In the genomic region with DNA sequence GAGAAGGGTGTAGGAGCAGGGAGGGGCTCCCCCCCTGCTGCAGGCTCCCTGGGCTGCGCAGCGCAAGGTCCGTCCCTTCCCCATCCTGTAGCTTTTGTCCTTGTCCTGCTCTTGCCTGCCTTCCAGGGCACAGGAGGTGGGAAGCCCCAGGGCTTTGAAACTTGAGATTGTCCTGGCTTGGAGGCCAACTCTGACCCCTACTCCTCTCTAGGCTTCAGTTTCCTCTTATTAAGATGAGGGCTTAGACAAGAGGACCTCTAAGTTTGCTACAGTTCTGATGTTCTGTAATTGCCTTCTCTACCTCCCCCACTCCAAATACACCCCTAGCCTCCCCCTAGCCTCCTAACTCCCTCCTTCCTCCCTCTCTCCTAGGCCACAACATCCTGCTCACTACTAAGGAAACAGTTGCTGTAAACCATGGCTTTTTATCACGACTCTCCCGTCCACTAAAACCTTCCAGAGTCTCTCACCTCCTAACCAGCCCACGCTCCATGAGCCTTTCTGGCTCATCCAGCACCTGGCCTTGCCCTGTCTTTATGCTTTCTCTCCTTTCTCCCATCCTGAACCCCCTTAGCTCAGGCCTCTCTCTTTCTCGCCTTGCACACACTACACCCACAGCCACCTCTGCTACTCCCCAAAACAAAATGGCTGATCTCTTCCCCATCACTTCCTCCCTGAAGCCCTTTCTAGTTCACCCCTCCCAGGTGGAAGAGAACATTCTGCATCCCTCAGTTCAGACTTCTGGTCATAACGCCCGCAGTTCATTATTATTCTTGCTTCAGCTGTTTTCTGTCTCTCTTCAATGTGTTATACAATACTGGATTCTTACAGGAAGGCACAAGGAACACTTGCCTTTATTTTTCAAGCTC, we compare ENCODE assay signal across 9 cellular contexts. TPM values are rescaled to one million over a fixed set of nuclear protein-coding genes. Genes with fewer than 3 reads are reported as not detected.
DNase-seq lines count a peak whose midpoint lies in the region; ATAC-seq, FAIRE-seq and TF ChIP-seq lines count a peak whose summit lies in the region.
"Had no signal": no experiment of that assay in that cellular context is flagged by ENCODE, and none has a peak within 500 bp of the region (broad histone marks: within the 10 kb centered on the region; RNA-seq: fewer than 3 reads in every experiment).

No MANE protein-coding gene starts in this region.

- CTCF ChIA-PET in HepG2 (lab: Yijun Ruan, JAX; ENCODE audit: low intra/inter-chr PET ratio, low total read pairs): interaction anchor here (0.8 to 3.0 kb wide), 8 partner anchors 22 to 204 kb away, joined by 3 to 56 read pairs (median 6); no protein-coding TSS in a partner anchor

- H3K36me3 ChIP-seq in HepG2 (replicated peaks in 1 of 2; ENCODE audit: control insufficient read depth in 1 of 2, insufficient read depth in 2 of 2, low read length in 2 of 2) (no peaks in the 10 kb centered on the region), upper lobe of right lung (no peaks in the 10 kb centered on the region)

- TF ChIP-seq CTCF in GM12864 (IDR thresholded peaks at IDR 0.05; ENCODE audit: low read depth, low read length, missing control alignments) (no peak), astrocyte of the cerebellum (IDR thresholded peaks at IDR 0.05; ENCODE audit: low read depth, low read length, missing control alignments) (no peak), HepG2 (CRISPR knock-in tag; IDR thresholded peaks at IDR 0.05) (no peak), upper lobe of right lung (IDR thresholded peaks at IDR 0.05) (no peak)

- WGBS in HepG2 (ENCODE audit: low lambda C conversion rate): 95% methylated on average over 9 of the region's 9 CpGs

- ATAC-seq in HG03280 (IDR thresholded peaks at IDR 0.05; ENCODE audit: unreplicated experiment) (peak; percentile 27), HepG2 (peak; percentile 15), upper lobe of right lung (peak; percentile 65), GM18505 (IDR thresholded peaks at IDR 0.05; ENCODE audit: unreplicated experiment) (no peak), GM18867 (IDR thresholded peaks at IDR 0.05; ENCODE audit: unreplicated experiment) (no peak)

- no TSS peak for BruUV-seq in HepG2 (replicated peaks; lab: Mats Ljungman, UMichigan)

- DNase-seq in GM12864 (ENCODE audit: low read depth) (no peak), astrocyte of the cerebellum (ENCODE audit: low read depth) (no peak), HepG2 (ENCODE audit: low spot score) (no peak), upper lobe of right lung (no peak), NCI-H2227 (lab: John Stamatoyannopoulos, UW; ENCODE audit: unreplicated experiment) (no peak)

- 0 out of 2 replicates have a peak overlapping the region, but pooled peaks have one; percentile 29 for H3K9ac ChIP-seq in HepG2 (ENCODE audit: insufficient read depth, low read depth, low read length)

- H3K27me3 ChIP-seq in HepG2 (ENCODE audit: control insufficient read depth in 1 of 2, insufficient read depth in 2 of 2, low read length in 2 of 2) (no peaks in the 10 kb centered on the region), upper lobe of right lung (no peaks in the 10 kb centered on the region)

- intact Hi-C loops in HepG2 (cut with micrococcal nuclease; ENCODE audit: unreplicated experiment) (loop anchor here (1.0 to 5.0 kb wide), 2 partner anchors 133 to 182 kb away; no protein-coding TSS in a partner anchor), upper lobe of right lung (cut with DNase I) (no loop called here)

- H3K27ac ChIP-seq in HepG2 (ENCODE audit: extremely low read length, insufficient read depth, low read length) (no peak overlapping the region), upper lobe of right lung (peak overlapping the region; percentile 82)

- in situ Hi-C loops in astrocyte of the cerebellum (cut with HindIII; ENCODE audit: low sequenced_read_pairs): no loop called here
- in situ Hi-C loops in HepG2 (cut with HindIII; ENCODE audit: extremely low pct_ligation_motif_present, low pct_unique_long_range_greater_than_20kb): loop anchor here (25.0 kb wide), 1 partner anchor 692 kb away; no protein-coding TSS in a partner anchor

- no peaks in the 10 kb centered on the region for H3K79me2 ChIP-seq in HepG2 (ENCODE audit: insufficient read depth, low read length)

- POLR2A ChIA-PET in HepG2 (lab: Yijun Ruan, JAX): interaction anchor here (0.9 to 1.6 kb wide), 4 partner anchors 12 to 43 kb away, joined by 3 to 7 read pairs (median 3); partner anchors contain the start of genes NFYA and OARD1

- no peak overlapping the region; the same call in 1 of the 2 replicates for H3K4me2 ChIP-seq in HepG2 (ENCODE audit: low read depth, low read length)

- H3K4me1 ChIP-seq in HepG2 (ENCODE audit: insufficient read depth, low read length) (peaks cover 19% of the 10 kb centered on the region), upper lobe of right lung (peaks cover 12% of the 10 kb centered on the region)

- H3K4me3 ChIP-seq in GM12864 (ENCODE audit: low read depth, low read length): peak overlapping the region; percentile 48
- H3K4me3 ChIP-seq in astrocyte of the cerebellum (ENCODE audit: low read depth, low read length): peak overlapping the region; percentile 33
- H3K4me3 ChIP-seq in HepG2 (replicated peaks in 1 of 3; ENCODE audit: insufficient read depth in 1 of 3, low read depth in 2 of 3, low read length in 3 of 3): no peak overlapping the region
- H3K4me3 ChIP-seq in upper lobe of right lung: peak overlapping the region; percentile 62

- TF ChIP-seq EP300 in HepG2 (IDR thresholded peaks at IDR 0.05; ENCODE audit: low read depth in 2 of 2, low read length in 2 of 2) (no peak), HepG2 (CRISPR knock-in tag; IDR thresholded peaks at IDR 0.05; ENCODE audit: borderline replicate concordance) (no peak)

- no peaks in the 10 kb centered on the region for H4K20me1 ChIP-seq in HepG2 (ENCODE audit: insufficient read depth, low read length)

- TF ChIP-seq RAD21 in HepG2 (CRISPR knock-in tag; IDR thresholded peaks at IDR 0.05): no peak

- no peak overlapping the region for H2AFZ ChIP-seq in HepG2 (ENCODE audit: low read length)

- H3K9me3 ChIP-seq in HepG2 (ENCODE audit: low read length): no peaks in the 10 kb centered on the region
- H3K9me3 ChIP-seq in upper lobe of right lung: no peaks in the 10 kb centered on the region

- FAIRE-seq in HepG2 (lab: Jason Lieb, UNC): no peak

- TF ChIP-seq POLR2A in HepG2 (IDR thresholded peaks at IDR 0.05; ENCODE audit: insufficient read depth in 1 of 2, low read depth in 2 of 2, low read length in 2 of 2) (no peak), GM18505 (IDR thresholded peaks at IDR 0.05; ENCODE audit: borderline replicate concordance, extremely low read depth, insufficient read depth, insufficient read length) (no peak)

RNA-seq across cellular contexts. Expression of gene UNC5CL, which starts 10.2 kb away (rescaled TPM):
- 0.87 and 2.4 TPM in 2 replicates for total RNA-seq in HepG2 (2016; rRNA removed; fragmentation: Illumina TruSeq; extraction: Trizol)
- 0.26 and 0.30 TPM in 2 replicates for total RNA-seq in HepG2 (2016; cell fraction: cytosol; rRNA removed; fragmentation: Illumina TruSeq; extraction: Trizol; ENCODE audit: low read depth)
- 1.1 and 2.3 TPM in 2 replicates for total RNA-seq in HepG2 (2016; cell fraction: insoluble cytoplasmic fraction; rRNA removed; fragmentation: Illumina TruSeq; extraction: Trizol)
- 0.55 and 0.80 TPM in 2 replicates for total RNA-seq in HepG2 (2016; cell fraction: membrane; rRNA removed; fragmentation: Illumina TruSeq; extraction: Trizol)
- 3.5 and 4.1 TPM in 2 replicates for total RNA-seq in HepG2 (2016; cell fraction: nucleus; rRNA removed; fragmentation: Illumina TruSeq; extraction: Trizol)
- polyA plus RNA-seq in HepG2 (2011; rRNA removed): 2.5 TPM in 2 replicates
- 1.00 and 1.4 TPM in 2 replicates for polyA plus RNA-seq in HepG2 (2011; cell fraction: cytosol; rRNA removed)
- polyA plus RNA-seq in HepG2 (2011; cell fraction: nucleus; rRNA removed): 15.4 and 20.4 TPM in 2 replicates
- 2.4 and 2.5 TPM in 2 replicates for polyA plus RNA-seq in HepG2 (2012)
- polyA plus RNA-seq in HepG2 (2016; cell fraction: cytosol; fragmentation: Illumina TruSeq; extraction: Trizol; ENCODE audit: low read depth): 0.23 and 0.29 TPM in 2 replicates
- polyA plus RNA-seq in HepG2 (2016; cell fraction: insoluble cytoplasmic fraction; fragmentation: Illumina TruSeq; extraction: Trizol; ENCODE audit: low read depth): 0.71 and 0.86 TPM in 2 replicates
- polyA plus RNA-seq in HepG2 (2016; cell fraction: membrane; fragmentation: Illumina TruSeq; extraction: Trizol; ENCODE audit: low read depth): 0.43 and 0.89 TPM in 2 replicates
- 9.8 and 11.9 TPM in 2 replicates for polyA plus RNA-seq in HepG2 (2016; cell fraction: nucleus; fragmentation: Illumina TruSeq; extraction: Trizol; ENCODE audit: insufficient read depth, low read depth)
- polyA minus RNA-seq in HepG2 (2011; rRNA and poly(A)+ RNA removed; ENCODE audit: low replicate concordance): 1.6 TPM in 1 of 2 replicates, not detected in the other
- 0.35 TPM in 1 of 2 replicates, not detected in the other for polyA minus RNA-seq in HepG2 (2011; cell fraction: cytosol; rRNA and poly(A)+ RNA removed)
- 2.5 and 4.4 TPM in 2 replicates for polyA minus RNA-seq in HepG2 (2011; cell fraction: nucleus; rRNA and poly(A)+ RNA removed)
- 1.4 TPM for total RNA-seq in upper lobe of right lung

RNA-seq across cellular contexts. Expression of gene TSPO2, which starts 13.4 kb away (rescaled TPM):
- total RNA-seq in HepG2 (2016; rRNA removed; fragmentation: Illumina TruSeq; extraction: Trizol) (not detected in 2 replicates), upper lobe of right lung (not detected)
- not detected in 2 replicates for total RNA-seq in HepG2 (2016; cell fraction: cytosol; rRNA removed; fragmentation: Illumina TruSeq; extraction: Trizol; ENCODE audit: low read depth)
- total RNA-seq in HepG2 (2016; cell fraction: insoluble cytoplasmic fraction; rRNA removed; fragmentation: Illumina TruSeq; extraction: Trizol): 0.21 and 0.28 TPM in 2 replicates
- total RNA-seq in HepG2 (2016; cell fraction: membrane; rRNA removed; fragmentation: Illumina TruSeq; extraction: Trizol): not detected in 2 replicates
- total RNA-seq in HepG2 (2016; cell fraction: nucleus; rRNA removed; fragmentation: Illumina TruSeq; extraction: Trizol): not detected in 2 replicates
- polyA plus RNA-seq in HepG2 (2011; rRNA removed): 0.14 and 0.55 TPM in 2 replicates
- polyA plus RNA-seq in HepG2 (2011; cell fraction: cytosol; rRNA removed): 0.14 and 0.51 TPM in 2 replicates
- 0.16 TPM in 1 of 2 replicates, not detected in the other for polyA plus RNA-seq in HepG2 (2011; cell fraction: nucleus; rRNA removed)
- polyA plus RNA-seq in HepG2 (2012): 0.25 TPM in 1 of 2 replicates, not detected in the other
- not detected in 2 replicates for polyA plus RNA-seq in HepG2 (2016; cell fraction: cytosol; fragmentation: Illumina TruSeq; extraction: Trizol; ENCODE audit: low read depth)
- polyA plus RNA-seq in HepG2 (2016; cell fraction: insoluble cytoplasmic fraction; fragmentation: Illumina TruSeq; extraction: Trizol; ENCODE audit: low read depth): not detected in 2 replicates
- not detected in 2 replicates for polyA plus RNA-seq in HepG2 (2016; cell fraction: membrane; fragmentation: Illumina TruSeq; extraction: Trizol; ENCODE audit: low read depth)
- polyA plus RNA-seq in HepG2 (2016; cell fraction: nucleus; fragmentation: Illumina TruSeq; extraction: Trizol; ENCODE audit: insufficient read depth, low read depth): not detected in 2 replicates
- polyA minus RNA-seq in HepG2 (2011; rRNA and poly(A)+ RNA removed; ENCODE audit: low replicate concordance): 0.72 TPM in 1 of 2 replicates, not detected in the other
- not detected in 2 replicates for polyA minus RNA-seq in HepG2 (2011; cell fraction: cytosol; rRNA and poly(A)+ RNA removed)
- polyA minus RNA-seq in HepG2 (2011; cell fraction: nucleus; rRNA and poly(A)+ RNA removed): not detected in 2 replicates
- total RNA-seq: SK-MEL-5 had no signal

RNA-seq across cellular contexts. Expression of gene APOBEC2, which starts 24.1 kb away (rescaled TPM):
- total RNA-seq in HepG2 (2016; rRNA removed; fragmentation: Illumina TruSeq; extraction: Trizol) (0.09 and 0.35 TPM in 2 replicates), upper lobe of right lung (not detected)
- total RNA-seq in HepG2 (2016; cell fraction: cytosol; rRNA removed; fragmentation: Illumina TruSeq; extraction: Trizol; ENCODE audit: low read depth): not detected in 2 replicates
- 0.09 and 0.33 TPM in 2 replicates for total RNA-seq in HepG2 (2016; cell fraction: insoluble cytoplasmic fraction; rRNA removed; fragmentation: Illumina TruSeq; extraction: Trizol)
- not detected in 2 replicates for total RNA-seq in HepG2 (2016; cell fraction: membrane; rRNA removed; fragmentation: Illumina TruSeq; extraction: Trizol)
- not detected in 2 replicates for total RNA-seq in HepG2 (2016; cell fraction: nucleus; rRNA removed; fragmentation: Illumina TruSeq; extraction: Trizol)
- not detected in 2 replicates for polyA plus RNA-seq in HepG2 (2011; rRNA removed)
- 0.08 and 0.10 TPM in 2 replicates for polyA plus RNA-seq in HepG2 (2011; cell fraction: cytosol; rRNA removed)
- not detected in 2 replicates for polyA plus RNA-seq in HepG2 (2011; cell fraction: nucleus; rRNA removed)
- polyA plus RNA-seq in HepG2 (2012): 0.28 and 0.79 TPM in 2 replicates
- not detected in 2 replicates for polyA plus RNA-seq in HepG2 (2016; cell fraction: cytosol; fragmentation: Illumina TruSeq; extraction: Trizol; ENCODE audit: low read depth)
- polyA plus RNA-seq in HepG2 (2016; cell fraction: insoluble cytoplasmic fraction; fragmentation: Illumina TruSeq; extraction: Trizol; ENCODE audit: low read depth): 0.44 TPM in 1 of 2 replicates, not detected in the other
- not detected in 2 replicates for polyA plus RNA-seq in HepG2 (2016; cell fraction: membrane; fragmentation: Illumina TruSeq; extraction: Trizol; ENCODE audit: low read depth)
- polyA plus RNA-seq in HepG2 (2016; cell fraction: nucleus; fragmentation: Illumina TruSeq; extraction: Trizol; ENCODE audit: insufficient read depth, low read depth): not detected in 2 replicates
- polyA minus RNA-seq in HepG2 (2011; rRNA and poly(A)+ RNA removed; ENCODE audit: low replicate concordance): not detected in 2 replicates
- polyA minus RNA-seq in HepG2 (2011; cell fraction: cytosol; rRNA and poly(A)+ RNA removed): not detected in 2 replicates
- polyA minus RNA-seq in HepG2 (2011; cell fraction: nucleus; rRNA and poly(A)+ RNA removed): 0.64 TPM in 1 of 2 replicates, not detected in the other
- total RNA-seq: SK-MEL-5 had no signal

RNA-seq across cellular contexts. Expression of gene OARD1, which starts 43.3 kb away (rescaled TPM):
- total RNA-seq in HepG2 (2016; rRNA removed; fragmentation: Illumina TruSeq; extraction: Trizol): 49.0 and 60.4 TPM in 2 replicates
- 27.4 and 28.2 TPM in 2 replicates for total RNA-seq in HepG2 (2016; cell fraction: cytosol; rRNA removed; fragmentation: Illumina TruSeq; extraction: Trizol; ENCODE audit: low read depth)
- total RNA-seq in HepG2 (2016; cell fraction: insoluble cytoplasmic fraction; rRNA removed; fragmentation: Illumina TruSeq; extraction: Trizol): 49.5 and 55.0 TPM in 2 replicates
- 39.5 and 41.0 TPM in 2 replicates for total RNA-seq in HepG2 (2016; cell fraction: membrane; rRNA removed; fragmentation: Illumina TruSeq; extraction: Trizol)
- total RNA-seq in HepG2 (2016; cell fraction: nucleus; rRNA removed; fragmentation: Illumina TruSeq; extraction: Trizol): 50.8 and 56.3 TPM in 2 replicates
- 14.0 and 18.4 TPM in 2 replicates for polyA plus RNA-seq in HepG2 (2011; rRNA removed)
- 8.9 and 11.4 TPM in 2 replicates for polyA plus RNA-seq in HepG2 (2011; cell fraction: cytosol; rRNA removed)
- 21.1 TPM in 2 replicates for polyA plus RNA-seq in HepG2 (2011; cell fraction: nucleus; rRNA removed)
- 29.6 and 43.1 TPM in 2 replicates for polyA plus RNA-seq in HepG2 (2012)
- polyA plus RNA-seq in HepG2 (2016; cell fraction: cytosol; fragmentation: Illumina TruSeq; extraction: Trizol; ENCODE audit: low read depth): 32.3 and 41.1 TPM in 2 replicates
- polyA plus RNA-seq in HepG2 (2016; cell fraction: insoluble cytoplasmic fraction; fragmentation: Illumina TruSeq; extraction: Trizol; ENCODE audit: low read depth): 75.4 and 76.2 TPM in 2 replicates
- 40.8 and 42.5 TPM in 2 replicates for polyA plus RNA-seq in HepG2 (2016; cell fraction: membrane; fragmentation: Illumina TruSeq; extraction: Trizol; ENCODE audit: low read depth)
- polyA plus RNA-seq in HepG2 (2016; cell fraction: nucleus; fragmentation: Illumina TruSeq; extraction: Trizol; ENCODE audit: insufficient read depth, low read depth): 45.0 and 50.9 TPM in 2 replicates
- polyA minus RNA-seq in HepG2 (2011; rRNA and poly(A)+ RNA removed; ENCODE audit: low replicate concordance): 5.5 and 10.5 TPM in 2 replicates
- 4.2 and 5.0 TPM in 2 replicates for polyA minus RNA-seq in HepG2 (2011; cell fraction: cytosol; rRNA and poly(A)+ RNA removed)
- 52.7 and 65.8 TPM in 2 replicates for polyA minus RNA-seq in HepG2 (2011; cell fraction: nucleus; rRNA and poly(A)+ RNA removed)
- 22.1 TPM for total RNA-seq in upper lobe of right lung

RNA-seq across cellular contexts. Expression of gene NFYA, which starts 43.9 kb away (rescaled TPM):
- total RNA-seq in HepG2 (2016; rRNA removed; fragmentation: Illumina TruSeq; extraction: Trizol) (22.9 and 52.0 TPM in 2 replicates), upper lobe of right lung (23.9 TPM)
- total RNA-seq in HepG2 (2016; cell fraction: cytosol; rRNA removed; fragmentation: Illumina TruSeq; extraction: Trizol; ENCODE audit: low read depth): 3.6 and 4.8 TPM in 2 replicates
- 22.0 and 49.9 TPM in 2 replicates for total RNA-seq in HepG2 (2016; cell fraction: insoluble cytoplasmic fraction; rRNA removed; fragmentation: Illumina TruSeq; extraction: Trizol)
- total RNA-seq in HepG2 (2016; cell fraction: membrane; rRNA removed; fragmentation: Illumina TruSeq; extraction: Trizol): 18.4 and 21.5 TPM in 2 replicates
- total RNA-seq in HepG2 (2016; cell fraction: nucleus; rRNA removed; fragmentation: Illumina TruSeq; extraction: Trizol): 33.7 and 34.3 TPM in 2 replicates
- 14.8 and 16.0 TPM in 2 replicates for polyA plus RNA-seq in HepG2 (2011; rRNA removed)
- polyA plus RNA-seq in HepG2 (2011; cell fraction: cytosol; rRNA removed): 9.2 and 9.9 TPM in 2 replicates
- 19.0 and 21.1 TPM in 2 replicates for polyA plus RNA-seq in HepG2 (2011; cell fraction: nucleus; rRNA removed)
- 18.5 and 18.9 TPM in 2 replicates for polyA plus RNA-seq in HepG2 (2012)
- 2.2 and 3.1 TPM in 2 replicates for polyA plus RNA-seq in HepG2 (2016; cell fraction: cytosol; fragmentation: Illumina TruSeq; extraction: Trizol; ENCODE audit: low read depth)
- 61.2 and 64.1 TPM in 2 replicates for polyA plus RNA-seq in HepG2 (2016; cell fraction: insoluble cytoplasmic fraction; fragmentation: Illumina TruSeq; extraction: Trizol; ENCODE audit: low read depth)
- 9.3 and 11.6 TPM in 2 replicates for polyA plus RNA-seq in HepG2 (2016; cell fraction: membrane; fragmentation: Illumina TruSeq; extraction: Trizol; ENCODE audit: low read depth)
- 65.3 and 68.8 TPM in 2 replicates for polyA plus RNA-seq in HepG2 (2016; cell fraction: nucleus; fragmentation: Illumina TruSeq; extraction: Trizol; ENCODE audit: insufficient read depth, low read depth)
- polyA minus RNA-seq in HepG2 (2011; rRNA and poly(A)+ RNA removed; ENCODE audit: low replicate concordance): 53.8 and 56.2 TPM in 2 replicates
- 15.1 and 18.1 TPM in 2 replicates for polyA minus RNA-seq in HepG2 (2011; cell fraction: cytosol; rRNA and poly(A)+ RNA removed)
- polyA minus RNA-seq in HepG2 (2011; cell fraction: nucleus; rRNA and poly(A)+ RNA removed): 22.9 and 23.2 TPM in 2 replicates

Comparison
In these comparisons a context has a peak if more than half of its experiments do, and no peak if none do; other contexts are left out.
1. H3K4me3 ChIP-seq: peak in GM12864 (single experiment), astrocyte of the cerebellum (single experiment) and upper lobe of right lung (single experiment); none in HepG2 (0 of 3).
2. ATAC-seq: peak in HG03280 (single experiment), HepG2 (single experiment) and upper lobe of right lung (single experiment); none in GM18505 (single experiment) and GM18867 (single experiment).